ENCODE assay signal across 7 cellular contexts in genomic region chr22:37609240-37610152, GRCh38. TPM values are rescaled to one million over a fixed set of nuclear protein-coding genes. Genes with fewer than 3 reads are reported as not detected.
DNase-seq lines count a peak whose midpoint lies in the region; ATAC-seq and TF ChIP-seq lines count a peak whose summit lies in the region.
"Had no signal": no experiment of that assay in that cellular context is flagged by ENCODE, and none has a peak within 500 bp of the region (broad histone marks: within the 10 kb centered on the region; RNA-seq: fewer than 3 reads in every experiment).

No MANE protein-coding gene starts in this region.

- no peak for TF ChIP-seq CTCF in Caco-2 (IDR thresholded peaks at IDR 0.05; ENCODE audit: insufficient read depth in 1 of 2, low read depth in 1 of 2, low read length in 1 of 2, severe bottlenecking in 1 of 2, unreplicated experiment in 1 of 2)

- POLR2A ChIA-PET in Caco-2 (lab: Charles Lee): interaction anchor here (0.9 to 2.1 kb wide), 3 partner anchors 17 to 198 kb away, joined by 4 to 22 read pairs (median 17); partner anchors contain the start of genes GCAT and PDXP

- BruUV-seq in Caco-2 (replicated peaks; lab: Mats Ljungman, UMichigan): TSS peak; percentile 18

- peaks cover 17% of the 10 kb centered on the region for H3K36me3 Mint-ChIP-seq in Caco-2 (ENCODE audit: insufficient read depth, unreplicated experiment)
- H3K36me3 Mint-ChIP-seq in stimulated activated effector memory CD8-positive, alpha-beta T cell treated with anti-CD3 and anti-CD28 coated beads, Interleukin-12 subunit alpha, Interleukin-12 subunit beta, amount 100 ng/mL, for 72 hours: peaks cover 29% of the 10 kb centered on the region

- no peaks in the 10 kb centered on the region for H3K27me3 Mint-ChIP-seq in Caco-2 (ENCODE audit: insufficient read depth, unreplicated experiment)

- DNase-seq in Caco-2: no peak
- peak; percentile 60 for DNase-seq in NAMALWA (ENCODE audit: low spot score)
- DNase-seq in epithelial cell of prostate (ENCODE audit: low read depth, low spot score): no peak
- no peak for DNase-seq in stimulated activated effector memory CD8-positive, alpha-beta T cell treated with anti-CD3 and anti-CD28 coated beads, Interleukin-12 subunit alpha, Interleukin-12 subunit beta, amount 100 ng/mL, for 72 hours (ENCODE audit: low spot score in 2 of 2)
- no peak for DNase-seq in cerebellum (ENCODE audit: low spot score)

- no peaks in the 10 kb centered on the region for H3K9me3 Mint-ChIP-seq in Caco-2 (ENCODE audit: unreplicated experiment)
- no peaks in the 10 kb centered on the region for H3K9me3 Mint-ChIP-seq in stimulated activated effector memory CD8-positive, alpha-beta T cell treated with anti-CD3 and anti-CD28 coated beads, Interleukin-12 subunit alpha, Interleukin-12 subunit beta, amount 100 ng/mL, for 72 hours

- peaks cover 12% of the 10 kb centered on the region for H3K4me1 ChIP-seq in Caco-2

- H3K36me3 ChIP-seq in Caco-2 (ENCODE audit: control insufficient read depth, insufficient read depth, low read length): no peaks in the 10 kb centered on the region; the same call in 1 of the 2 replicates

- no peaks in the 10 kb centered on the region for H3K27me3 ChIP-seq in Caco-2 (replicated peaks; ENCODE audit: control insufficient read depth, insufficient read depth, low read length)

- H3K9me3 ChIP-seq in Caco-2: no peaks in the 10 kb centered on the region

- peak overlapping the region; percentile 97 for H3K27ac ChIP-seq in epithelial cell of prostate

- H3K27ac Mint-ChIP-seq in Caco-2 (ENCODE audit: unreplicated experiment): peak overlapping the region; percentile 95
- H3K27ac Mint-ChIP-seq in stimulated activated effector memory CD8-positive, alpha-beta T cell treated with anti-CD3 and anti-CD28 coated beads, Interleukin-12 subunit alpha, Interleukin-12 subunit beta, amount 100 ng/mL, for 72 hours: peak overlapping the region; percentile 94

- intact Hi-C loops in Caco-2 (cut with micrococcal nuclease; ENCODE audit: unreplicated experiment): loop anchor here (2.0 to 10.0 kb wide), 4 partner anchors 31 to 75 kb away; partner anchors contain the start of gene NOL12

- peak overlapping the region; percentile 75 for H3K4me3 ChIP-seq in Caco-2 (ENCODE audit: low read depth, low read length)

- peaks cover 6% of the 10 kb centered on the region for H3K4me1 Mint-ChIP-seq in Caco-2 (ENCODE audit: low read depth, unreplicated experiment)
- peaks cover 33% of the 10 kb centered on the region for H3K4me1 Mint-ChIP-seq in stimulated activated effector memory CD8-positive, alpha-beta T cell treated with anti-CD3 and anti-CD28 coated beads, Interleukin-12 subunit alpha, Interleukin-12 subunit beta, amount 100 ng/mL, for 72 hours

- peak overlapping the region; percentile 87 for H3K4me3 Mint-ChIP-seq in Caco-2 (ENCODE audit: unreplicated experiment)
- peak overlapping the region; percentile 94 for H3K4me3 Mint-ChIP-seq in stimulated activated effector memory CD8-positive, alpha-beta T cell treated with anti-CD3 and anti-CD28 coated beads, Interleukin-12 subunit alpha, Interleukin-12 subunit beta, amount 100 ng/mL, for 72 hours

- CTCF ChIA-PET in Caco-2 (lab: Charles Lee): interaction anchor here (0.9 to 2.1 kb wide), 4 partner anchors 24 to 42 kb away, joined by 3 to 10 read pairs (median 6); no protein-coding TSS in a partner anchor

- no peak for ATAC-seq in stimulated activated effector memory CD8-positive, alpha-beta T cell treated with anti-CD3 and anti-CD28 coated beads, Interleukin-12 subunit alpha, Interleukin-12 subunit beta, amount 100 ng/mL, for 72 hours
- no peak for ATAC-seq in HG02759 (IDR thresholded peaks at IDR 0.05; ENCODE audit: unreplicated experiment)

RNA-seq across cellular contexts. Expression of gene GGA1, which starts 0.9 kb away (rescaled TPM):
- total RNA-seq in Caco-2 (2022) (65.7 and 72.8 TPM in 2 replicates), cerebellum (39.1 TPM)

RNA-seq across cellular contexts. Expression of gene LGALS2, which starts 29.6 kb away (rescaled TPM):
- total RNA-seq in Caco-2 (2022) (33.2 and 35.2 TPM in 2 replicates), cerebellum (not detected)
- total RNA-seq: T-helper 2 cell treated with Interferon-gamma antibody and Interleukin-4, amounts not matched to agents 100 ng/mL and 5 ng/mL, for 36 hours had no signal

RNA-seq across cellular contexts. Expression of gene SH3BP1, which starts 30.0 kb away (rescaled TPM):
- total RNA-seq in Caco-2 (2022) (19.8 and 20.7 TPM in 2 replicates), cerebellum (1.4 TPM)

RNA-seq across cellular contexts. Expression of gene PDXP, which starts 49.0 kb away (rescaled TPM):
- total RNA-seq in Caco-2 (2022) (24.1 and 24.5 TPM in 2 replicates), cerebellum (34.0 TPM)

RNA-seq across cellular contexts. Expression of gene CDC42EP1, which starts 49.2 kb away (rescaled TPM):
- 75.0 and 76.1 TPM in 2 replicates for total RNA-seq in Caco-2 (2022)
- 2.6 TPM for total RNA-seq in cerebellum

Comparison
In these comparisons a context has a peak if more than half of its experiments do, and no peak if none do; other contexts are left out.
1. RNA of gene LGALS2, which starts 29.6 kb away (total RNA-seq): 33.2 to 35.2 TPM in Caco-2; not detected in cerebellum (single experiment); every median in the first group is over 10 times any median in the second.